11 cellular contexts compared by ENCODE assay signal in genomic region chr12:6367969-6368892, GRCh38. TPM values are rescaled to one million over a fixed set of nuclear protein-coding genes. Genes with fewer than 3 reads are reported as not detected.
A peak's percentile ranks its signal among the peaks of the same experiment; 100 is the strongest.
DNase-seq lines count a peak whose midpoint lies in the region; ATAC-seq and TF ChIP-seq lines count a peak whose summit lies in the region.
"Had no signal": no experiment of that assay in that cellular context is flagged by ENCODE, and none has a peak within 500 bp of the region (broad histone marks: within the 10 kb centered on the region; RNA-seq: fewer than 3 reads in every experiment).

No MANE protein-coding gene starts in this region.

- DNase-seq in GM12865 (ENCODE audit: low read depth) (peak; percentile 37), NOMO-1 treated with DMSO at 0.1 percent for 48 hours (lab: John Stamatoyannopoulos, UW; ENCODE audit: unreplicated experiment) (peak; percentile 81), NCI-H2171 treated with DMSO at 0.1 percent for 48 hours (lab: John Stamatoyannopoulos, UW) (no peak)
- DNase-seq: effector CD8-positive, alpha-beta T cell had no signal

- peaks cover 60% of the 10 kb centered on the region for H3K4me1 Mint-ChIP-seq in dendritic cell treated with granulocyte-macrophage colony-stimulating factor and Interleukin-4, amounts not matched to agents 40 ng/mL and 50 ng/mL, for 4 days (ENCODE audit: low read depth)

- TF ChIP-seq CTCF in GM12865 (IDR thresholded peaks at IDR 0.05; ENCODE audit: insufficient read depth, low read depth, low read length, missing control alignments), result no peak

- no peaks in the 10 kb centered on the region for H3K9me3 Mint-ChIP-seq in dendritic cell treated with granulocyte-macrophage colony-stimulating factor and Interleukin-4, amounts not matched to agents 40 ng/mL and 50 ng/mL, for 4 days

- H3K4me3 ChIP-seq in GM12865 (ENCODE audit: low read depth, low read length) (no peak overlapping the region), skin epidermis (no peak overlapping the region)

- H3K4me3 Mint-ChIP-seq in dendritic cell treated with granulocyte-macrophage colony-stimulating factor and Interleukin-4, amounts not matched to agents 40 ng/mL and 50 ng/mL, for 4 days, result no peak overlapping the region

- H3K27ac Mint-ChIP-seq in dendritic cell treated with granulocyte-macrophage colony-stimulating factor and Interleukin-4, amounts not matched to agents 40 ng/mL and 50 ng/mL, for 4 days, result peak overlapping the region; percentile 84

- intact Hi-C loops in dendritic cell treated with granulocyte-macrophage colony-stimulating factor and Interleukin-4, amounts not matched to agents 40 ng/mL and 50 ng/mL, for 4 days (cut with micrococcal nuclease), result no loop called here

- no peaks in the 10 kb centered on the region for H3K36me3 Mint-ChIP-seq in dendritic cell treated with granulocyte-macrophage colony-stimulating factor and Interleukin-4, amounts not matched to agents 40 ng/mL and 50 ng/mL, for 4 days (ENCODE audit: low read depth)

- H3K27me3 Mint-ChIP-seq in dendritic cell treated with granulocyte-macrophage colony-stimulating factor and Interleukin-4, amounts not matched to agents 40 ng/mL and 50 ng/mL, for 4 days, result no peaks in the 10 kb centered on the region

- ATAC-seq in GM21619 (IDR thresholded peaks at IDR 0.05; ENCODE audit: unreplicated experiment) (no peak), GM21367 (IDR thresholded peaks at IDR 0.05; ENCODE audit: unreplicated experiment) (no peak), esophagus mucosa (no peak)

- H3K27ac ChIP-seq in skin epidermis, result peak overlapping the region in 16 of 21 experiments; percentile 3 to 77 (median 22)

RNA-seq across cellular contexts. Expression of gene SCNN1A, which starts 7.1 kb away (rescaled TPM):
- 142 TPM for total RNA-seq in esophagus mucosa

RNA-seq across cellular contexts. Expression of gene LTBR, which starts 15.7 kb away (rescaled TPM):
- total RNA-seq in esophagus mucosa, result 84.2 TPM

RNA-seq across cellular contexts. Expression of gene TNFRSF1A, which starts 26.4 kb away (rescaled TPM):
- total RNA-seq in esophagus mucosa, result 99.3 TPM

RNA-seq across cellular contexts. Expression of gene PLEKHG6, which starts 57.7 kb away (rescaled TPM):
- 21.1 TPM for total RNA-seq in esophagus mucosa
- total RNA-seq: activated CD8-positive, alpha-beta memory T cell treated with anti-CD3 and anti-CD28 coated beads for 36 hours; mononuclear cell had no signal
